Comparison of ENCODE assay signal across 1 cellular context in the genomic region with DNA sequence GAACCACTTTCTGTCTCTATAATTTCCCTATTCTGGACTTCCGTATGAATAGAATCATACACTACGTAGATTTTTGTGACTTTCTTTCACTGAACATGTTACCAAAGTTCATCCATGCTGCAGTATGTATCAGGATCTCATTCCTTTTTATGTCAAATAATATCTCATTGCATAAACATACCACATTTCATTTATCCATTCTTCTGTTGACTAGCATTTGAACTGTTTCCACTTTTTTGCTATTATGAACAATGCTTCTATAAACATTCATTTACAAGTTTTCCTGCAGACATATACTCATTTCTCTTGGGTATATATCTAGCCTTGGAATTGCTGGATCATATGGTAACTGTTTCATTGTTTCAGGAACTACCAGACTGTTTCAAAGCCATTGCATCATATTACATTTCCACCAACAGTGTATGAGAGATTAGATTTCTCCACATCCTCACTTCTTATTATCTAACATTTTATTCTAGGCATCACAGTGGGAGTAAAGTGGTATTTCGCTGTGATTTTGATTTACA.
TF ChIP-seq lines count a peak whose summit lies in the region.

No MANE protein-coding gene starts in this region.

TF ChIP-seq in K562, 482 proteins besides CTCF, POLR2A, EP300 and RAD21 (continued from another document and continues in another):
- TF ChIP-seq MEF2A (IDR thresholded peaks at IDR 0.05; ENCODE audit: control insufficient read depth, low read depth, low read length) (no peak), PTTG1 (tag; IDR thresholded peaks at IDR 0.05; ENCODE audit: low read depth) (peak; percentile 91), ZNF79 (CRISPR knock-in tag; IDR thresholded peaks at IDR 0.05; ENCODE audit: low read depth) (peak; percentile 85), ZNF311 (CRISPR knock-in tag; IDR thresholded peaks at IDR 0.05) (peak; percentile 94), TEAD4 (IDR thresholded peaks at IDR 0.05; ENCODE audit: low read length) (peak; percentile 51; the same call in 1 of the 2 replicates), TEAD4 (CRISPR knock-in tag; IDR thresholded peaks at IDR 0.05; ENCODE audit: borderline replicate concordance) (no peak), BRD4 (IDR thresholded peaks at IDR 0.05) (no peak), MCM3 (IDR thresholded peaks at IDR 0.05) (no peak), NFYB (IDR thresholded peaks at IDR 0.05; ENCODE audit: extremely low read depth, insufficient read length) (no peak), PHF21A (IDR thresholded peaks at IDR 0.05; ENCODE audit: borderline replicate concordance, low read depth) (peak; percentile 42; the same call in 1 of the 2 replicates), SP2 (IDR thresholded peaks at IDR 0.05; ENCODE audit: extremely low read depth, low read depth, low read length, poor library complexity, severe bottlenecking) (no peak), CC2D1A (IDR thresholded peaks at IDR 0.05) (no peak), ZKSCAN3 (CRISPR knock-in tag; IDR thresholded peaks at IDR 0.05) (no peak), NCOA1 (IDR thresholded peaks at IDR 0.05; ENCODE audit: low read depth) (no peak), FOXM1 (IDR thresholded peaks at IDR 0.05; ENCODE audit: low read depth) (no peak), FOXM1 (CRISPR knock-in tag; IDR thresholded peaks at IDR 0.05; ENCODE audit: low read depth) (no peak), ZBTB17 (CRISPR knock-in tag; IDR thresholded peaks at IDR 0.05) (peak; percentile 72), NR2C1 (IDR thresholded peaks at IDR 0.05) (no peak), NR2C1 (tag; IDR thresholded peaks at IDR 0.05) (peak; percentile 81; the same call in 1 of the 2 replicates), KAT8 (IDR thresholded peaks at IDR 0.05; ENCODE audit: low read depth) (no peak), ZNF41 (CRISPR knock-in tag; conservative IDR thresholded peaks at IDR 0.05) (peak; percentile 61; the same call in 1 of the 2 replicates), ZNF140 (CRISPR knock-in tag; IDR thresholded peaks at IDR 0.05) (peak; percentile 37; the same call in 1 of the 2 replicates), TCF3 (CRISPR knock-in tag; IDR thresholded peaks at IDR 0.05) (peak; percentile 49), SOX6 (IDR thresholded peaks at IDR 0.05) (peak; percentile 90), ELF2 (CRISPR knock-in tag; IDR thresholded peaks at IDR 0.05) (peak; percentile 66; the same call in 1 of the 2 replicates), GABPA (tag; conservative IDR thresholded peaks at IDR 0.05; ENCODE audit: low read depth) (0 out of 2 replicates have a peak, but pooled peaks have one; percentile 23), POLR2AphosphoS2 (IDR thresholded peaks at IDR 0.05; ENCODE audit: low read length) (no peak), EHMT2 (IDR thresholded peaks at IDR 0.05) (no peak), ZNF766 (CRISPR knock-in tag; conservative IDR thresholded peaks at IDR 0.05) (peak; percentile 84), MECOM (CRISPR knock-in tag; IDR thresholded peaks at IDR 0.05) (peak; percentile 91), KLF6 (CRISPR knock-in tag; IDR thresholded peaks at IDR 0.05; ENCODE audit: borderline replicate concordance) (peak; percentile 93; the same call in 1 of the 2 replicates), HDAC8 (tag; IDR thresholded peaks at IDR 0.05) (peak; percentile 89), POLR2B (IDR thresholded peaks at IDR 0.05; ENCODE audit: low read depth, partially characterized antibody) (no peak), NFXL1 (CRISPR knock-in tag; IDR thresholded peaks at IDR 0.05) (peak; percentile 87), DMBX1 (CRISPR knock-in tag; IDR thresholded peaks at IDR 0.05; ENCODE audit: borderline replicate concordance) (peak; percentile 94), ZNF668 (CRISPR knock-in tag; IDR thresholded peaks at IDR 0.05) (peak; percentile 83)
- TF ChIP-seq, protein P1, sequence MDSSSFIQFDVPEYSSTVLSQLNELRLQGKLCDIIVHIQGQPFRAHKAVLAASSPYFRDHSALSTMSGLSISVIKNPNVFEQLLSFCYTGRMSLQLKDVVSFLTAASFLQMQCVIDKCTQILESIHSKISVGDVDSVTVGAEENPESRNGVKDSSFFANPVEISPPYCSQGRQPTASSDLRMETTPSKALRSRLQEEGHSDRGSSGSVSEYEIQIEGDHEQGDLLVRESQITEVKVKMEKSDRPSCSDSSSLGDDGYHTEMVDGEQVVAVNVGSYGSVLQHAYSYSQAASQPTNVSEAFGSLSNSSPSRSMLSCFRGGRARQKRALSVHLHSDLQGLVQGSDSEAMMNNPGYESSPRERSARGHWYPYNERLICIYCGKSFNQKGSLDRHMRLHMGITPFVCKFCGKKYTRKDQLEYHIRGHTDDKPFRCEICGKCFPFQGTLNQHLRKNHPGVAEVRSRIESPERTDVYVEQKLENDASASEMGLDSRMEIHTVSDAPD (CRISPR knock-in tag; IDR thresholded peaks at IDR 0.05) = peak; percentile 46; the same call in 1 of the 2 replicates
- TF ChIP-seq, protein P2, sequence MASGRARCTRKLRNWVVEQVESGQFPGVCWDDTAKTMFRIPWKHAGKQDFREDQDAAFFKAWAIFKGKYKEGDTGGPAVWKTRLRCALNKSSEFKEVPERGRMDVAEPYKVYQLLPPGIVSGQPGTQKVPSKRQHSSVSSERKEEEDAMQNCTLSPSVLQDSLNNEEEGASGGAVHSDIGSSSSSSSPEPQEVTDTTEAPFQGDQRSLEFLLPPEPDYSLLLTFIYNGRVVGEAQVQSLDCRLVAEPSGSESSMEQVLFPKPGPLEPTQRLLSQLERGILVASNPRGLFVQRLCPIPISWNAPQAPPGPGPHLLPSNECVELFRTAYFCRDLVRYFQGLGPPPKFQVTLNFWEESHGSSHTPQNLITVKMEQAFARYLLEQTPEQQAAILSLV (tag; IDR thresholded peaks at IDR 0.05) = peak; percentile 84
- TF ChIP-seq, protein P3, sequence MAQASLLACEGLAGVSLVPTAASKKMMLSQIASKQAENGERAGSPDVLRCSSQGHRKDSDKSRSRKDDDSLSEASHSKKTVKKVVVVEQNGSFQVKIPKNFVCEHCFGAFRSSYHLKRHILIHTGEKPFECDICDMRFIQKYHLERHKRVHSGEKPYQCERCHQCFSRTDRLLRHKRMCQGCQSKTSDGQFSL (CRISPR knock-in tag; IDR thresholded peaks at IDR 0.05) = no peak
- TF ChIP-seq, protein P3 (tag; IDR thresholded peaks at IDR 0.05) = peak in 1 of 2 experiments; percentile 91; a peak in 2 of 4 replicates
- TF ChIP-seq, protein P4, sequence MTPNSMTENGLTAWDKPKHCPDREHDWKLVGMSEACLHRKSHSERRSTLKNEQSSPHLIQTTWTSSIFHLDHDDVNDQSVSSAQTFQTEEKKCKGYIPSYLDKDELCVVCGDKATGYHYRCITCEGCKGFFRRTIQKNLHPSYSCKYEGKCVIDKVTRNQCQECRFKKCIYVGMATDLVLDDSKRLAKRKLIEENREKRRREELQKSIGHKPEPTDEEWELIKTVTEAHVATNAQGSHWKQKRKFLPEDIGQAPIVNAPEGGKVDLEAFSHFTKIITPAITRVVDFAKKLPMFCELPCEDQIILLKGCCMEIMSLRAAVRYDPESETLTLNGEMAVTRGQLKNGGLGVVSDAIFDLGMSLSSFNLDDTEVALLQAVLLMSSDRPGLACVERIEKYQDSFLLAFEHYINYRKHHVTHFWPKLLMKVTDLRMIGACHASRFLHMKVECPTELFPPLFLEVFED (CRISPR knock-in tag; conservative IDR thresholded peaks at IDR 0.05) = 0 out of 2 replicates have a peak, but pooled peaks have one; percentile 67
- TF ChIP-seq, protein P5, sequence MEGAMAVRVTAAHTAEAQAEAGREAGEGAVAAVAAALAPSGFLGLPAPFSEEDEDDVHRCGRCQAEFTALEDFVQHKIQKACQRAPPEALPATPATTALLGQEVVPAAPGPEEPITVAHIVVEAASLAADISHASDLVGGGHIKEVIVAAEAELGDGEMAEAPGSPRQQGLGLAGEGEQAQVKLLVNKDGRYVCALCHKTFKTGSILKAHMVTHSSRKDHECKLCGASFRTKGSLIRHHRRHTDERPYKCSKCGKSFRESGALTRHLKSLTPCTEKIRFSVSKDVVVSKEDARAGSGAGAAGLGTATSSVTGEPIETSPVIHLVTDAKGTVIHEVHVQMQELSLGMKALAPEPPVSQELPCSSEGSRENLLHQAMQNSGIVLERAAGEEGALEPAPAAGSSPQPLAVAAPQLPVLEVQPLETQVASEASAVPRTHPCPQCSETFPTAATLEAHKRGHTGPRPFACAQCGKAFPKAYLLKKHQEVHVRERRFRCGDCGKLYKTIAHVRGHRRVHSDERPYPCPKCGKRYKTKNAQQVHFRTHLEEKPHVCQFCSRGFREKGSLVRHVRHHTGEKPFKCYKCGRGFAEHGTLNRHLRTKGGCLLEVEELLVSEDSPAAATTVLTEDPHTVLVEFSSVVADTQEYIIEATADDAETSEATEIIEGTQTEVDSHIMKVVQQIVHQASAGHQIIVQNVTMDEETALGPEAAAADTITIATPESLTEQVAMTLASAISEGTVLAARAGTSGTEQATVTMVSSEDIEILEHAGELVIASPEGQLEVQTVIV (CRISPR knock-in tag; IDR thresholded peaks at IDR 0.05; ENCODE audit: borderline replicate concordance) = peak; percentile 53; the same call in 1 of the 2 replicates
- TF ChIP-seq, protein P6, sequence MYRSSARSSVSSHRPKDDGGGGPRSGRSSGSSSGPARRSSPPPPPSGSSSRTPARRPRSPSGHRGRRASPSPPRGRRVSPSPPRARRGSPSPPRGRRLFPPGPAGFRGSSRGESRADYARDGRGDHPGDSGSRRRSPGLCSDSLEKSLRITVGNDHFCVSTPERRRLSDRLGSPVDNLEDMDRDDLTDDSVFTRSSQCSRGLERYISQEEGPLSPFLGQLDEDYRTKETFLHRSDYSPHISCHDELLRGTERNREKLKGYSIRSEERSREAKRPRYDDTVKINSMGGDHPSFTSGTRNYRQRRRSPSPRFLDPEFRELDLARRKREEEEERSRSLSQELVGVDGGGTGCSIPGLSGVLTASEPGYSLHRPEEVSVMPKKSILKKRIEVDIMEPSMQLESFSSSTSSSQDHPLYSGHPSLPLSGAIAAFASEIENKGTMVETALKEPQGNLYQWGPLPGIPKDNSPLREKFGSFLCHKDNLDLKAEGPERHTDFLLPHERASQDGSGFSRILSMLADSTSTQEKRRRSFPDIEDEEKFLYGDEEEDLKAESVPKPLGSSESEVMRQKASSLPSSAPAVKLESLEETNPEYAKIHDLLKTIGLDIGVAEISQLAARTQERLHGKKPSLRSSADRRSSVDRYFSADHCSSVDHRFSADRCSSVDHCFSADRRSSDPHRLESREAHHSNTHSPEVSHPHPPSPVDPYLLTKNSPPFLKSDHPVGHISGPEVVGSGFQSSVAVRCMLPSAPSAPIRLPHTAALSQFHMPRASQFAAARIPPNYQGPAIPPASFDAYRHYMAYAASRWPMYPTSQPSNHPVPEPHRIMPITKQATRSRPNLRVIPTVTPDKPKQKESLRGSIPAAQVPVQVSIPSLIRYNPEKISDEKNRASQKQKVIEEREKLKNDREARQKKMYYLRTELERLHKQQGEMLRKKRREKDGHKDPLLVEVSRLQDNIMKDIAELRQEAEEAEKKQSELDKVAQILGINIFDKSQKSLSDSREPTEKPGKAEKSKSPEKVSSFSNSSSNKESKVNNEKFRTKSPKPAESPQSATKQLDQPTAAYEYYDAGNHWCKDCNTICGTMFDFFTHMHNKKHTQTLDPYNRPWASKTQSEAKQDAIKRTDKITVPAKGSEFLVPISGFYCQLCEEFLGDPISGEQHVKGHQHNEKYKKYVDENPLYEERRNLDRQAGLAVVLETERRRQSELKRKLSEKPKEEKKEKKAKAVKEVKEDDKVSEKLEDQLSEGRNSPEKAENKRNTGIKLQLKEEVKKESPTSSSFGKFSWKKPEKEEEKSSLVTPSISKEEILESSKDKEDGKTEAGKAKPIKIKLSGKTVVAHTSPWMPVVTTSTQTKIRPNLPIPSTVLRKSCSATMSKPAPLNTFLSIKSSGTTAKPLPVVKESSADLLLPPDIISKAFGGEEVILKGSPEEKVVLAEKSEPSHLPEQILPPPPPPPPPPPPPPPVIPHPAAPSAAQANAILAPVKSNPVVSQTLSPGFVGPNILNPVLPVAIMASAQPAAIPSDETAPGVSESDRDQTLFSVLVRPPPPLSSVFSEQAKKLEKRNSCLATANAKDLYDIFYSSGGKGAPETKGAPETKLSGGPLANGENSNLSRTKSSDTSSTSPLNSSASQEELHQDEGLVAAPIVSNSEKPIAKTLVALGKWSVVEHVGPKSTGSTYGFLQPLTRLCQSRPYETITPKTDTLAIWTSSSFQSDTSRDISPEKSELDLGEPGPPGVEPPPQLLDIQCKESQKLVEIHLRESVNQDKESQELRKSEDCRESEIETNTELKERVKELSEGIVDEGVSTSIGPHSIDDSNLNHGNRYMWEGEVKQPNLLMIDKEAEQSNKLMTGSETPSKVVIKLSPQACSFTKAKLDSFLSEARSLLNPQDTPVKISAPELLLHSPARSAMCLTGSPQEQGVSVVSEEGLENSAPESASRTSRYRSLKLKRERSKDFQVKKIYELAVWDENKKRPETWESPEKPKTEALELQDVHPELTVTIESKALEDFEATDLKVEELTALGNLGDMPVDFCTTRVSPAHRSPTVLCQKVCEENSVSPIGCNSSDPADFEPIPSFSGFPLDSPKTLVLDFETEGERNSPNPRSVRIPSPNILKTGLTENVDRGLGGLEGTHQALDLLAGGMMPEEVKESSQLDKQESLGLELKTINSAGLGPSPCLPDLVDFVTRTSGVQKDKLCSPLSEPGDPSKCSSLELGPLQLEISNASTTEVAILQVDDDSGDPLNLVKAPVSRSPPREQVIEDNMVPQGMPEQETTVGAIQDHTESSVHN (IDR thresholded peaks at IDR 0.05; ENCODE audit: borderline replicate concordance in 1 of 2, low read depth in 1 of 2) = 0 out of 4 replicates have a peak, but pooled peaks of 1 of the 2 experiments have one; percentile 14
- TF ChIP-seq, protein P7, sequence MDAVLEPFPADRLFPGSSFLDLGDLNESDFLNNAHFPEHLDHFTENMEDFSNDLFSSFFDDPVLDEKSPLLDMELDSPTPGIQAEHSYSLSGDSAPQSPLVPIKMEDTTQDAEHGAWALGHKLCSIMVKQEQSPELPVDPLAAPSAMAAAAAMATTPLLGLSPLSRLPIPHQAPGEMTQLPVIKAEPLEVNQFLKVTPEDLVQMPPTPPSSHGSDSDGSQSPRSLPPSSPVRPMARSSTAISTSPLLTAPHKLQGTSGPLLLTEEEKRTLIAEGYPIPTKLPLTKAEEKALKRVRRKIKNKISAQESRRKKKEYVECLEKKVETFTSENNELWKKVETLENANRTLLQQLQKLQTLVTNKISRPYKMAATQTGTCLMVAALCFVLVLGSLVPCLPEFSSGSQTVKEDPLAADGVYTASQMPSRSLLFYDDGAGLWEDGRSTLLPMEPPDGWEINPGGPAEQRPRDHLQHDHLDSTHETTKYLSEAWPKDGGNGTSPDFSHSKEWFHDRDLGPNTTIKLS (IDR thresholded peaks at IDR 0.05; ENCODE audit: borderline replicate concordance, low read depth) = peak; percentile 40; the same call in 1 of the 2 replicates
- TF ChIP-seq, protein P8, sequence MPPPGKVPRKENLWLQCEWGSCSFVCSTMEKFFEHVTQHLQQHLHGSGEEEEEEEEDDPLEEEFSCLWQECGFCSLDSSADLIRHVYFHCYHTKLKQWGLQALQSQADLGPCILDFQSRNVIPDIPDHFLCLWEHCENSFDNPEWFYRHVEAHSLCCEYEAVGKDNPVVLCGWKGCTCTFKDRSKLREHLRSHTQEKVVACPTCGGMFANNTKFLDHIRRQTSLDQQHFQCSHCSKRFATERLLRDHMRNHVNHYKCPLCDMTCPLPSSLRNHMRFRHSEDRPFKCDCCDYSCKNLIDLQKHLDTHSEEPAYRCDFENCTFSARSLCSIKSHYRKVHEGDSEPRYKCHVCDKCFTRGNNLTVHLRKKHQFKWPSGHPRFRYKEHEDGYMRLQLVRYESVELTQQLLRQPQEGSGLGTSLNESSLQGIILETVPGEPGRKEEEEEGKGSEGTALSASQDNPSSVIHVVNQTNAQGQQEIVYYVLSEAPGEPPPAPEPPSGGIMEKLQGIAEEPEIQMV (tag; conservative IDR thresholded peaks at IDR 0.05; ENCODE audit: low read depth) = peak; percentile 45; the same call in 1 of the 2 replicates
